ENCODE assay signal across 9 cellular contexts in the genomic region with DNA sequence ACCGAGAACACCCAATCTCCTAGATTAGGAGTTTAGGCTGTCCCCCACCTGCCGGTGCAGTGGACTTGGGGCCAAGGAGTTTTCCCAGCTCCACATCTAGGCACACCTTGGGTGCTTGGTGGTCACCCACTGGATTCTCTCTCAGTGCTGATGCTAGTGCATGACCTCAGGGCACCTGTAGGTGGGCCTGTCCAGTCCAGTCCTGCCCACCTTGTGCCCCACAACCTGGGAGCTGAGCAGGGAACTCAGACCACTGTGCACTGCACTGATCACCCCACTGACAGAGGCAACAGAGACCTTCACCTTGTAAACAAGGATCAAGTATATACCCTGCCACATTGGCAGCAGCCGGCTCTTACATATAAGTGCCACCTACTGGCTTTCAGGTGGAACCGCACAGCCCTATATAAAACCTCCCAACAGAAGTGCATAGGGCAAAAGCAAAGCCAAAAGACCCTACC. TPM values are rescaled to one million over a fixed set of nuclear protein-coding genes. Genes with fewer than 3 reads are reported as not detected.
DNase-seq lines count a peak whose midpoint lies in the region; ATAC-seq and TF ChIP-seq lines count a peak whose summit lies in the region.
"Had no signal": no experiment of that assay in that cellular context is flagged by ENCODE, and none has a peak within 500 bp of the region (broad histone marks: within the 10 kb centered on the region; RNA-seq: fewer than 3 reads in every experiment).

No MANE protein-coding gene starts in this region.

- H4K20me1 ChIP-seq in neural progenitor cell (ENCODE audit: low read depth), result no peaks in the 10 kb centered on the region

- no peak overlapping the region for H2AFZ ChIP-seq in neural progenitor cell (replicated peaks)

- no peaks in the 10 kb centered on the region for H3F3A ChIP-seq in neural progenitor cell (ENCODE audit: low read depth)

- H3K36me3 Mint-ChIP-seq in neural progenitor cell, result no peaks in the 10 kb centered on the region

- no peaks in the 10 kb centered on the region for H3K36me3 ChIP-seq in neural progenitor cell

- H3K27ac Mint-ChIP-seq in neural progenitor cell, result no peak overlapping the region

- no peak overlapping the region for H3K9ac ChIP-seq in neural progenitor cell

- H3K4me3 Mint-ChIP-seq in neural progenitor cell, result no peak overlapping the region

- no peaks in the 10 kb centered on the region for H3K79me2 ChIP-seq in neural progenitor cell (ENCODE audit: low read depth)

- peak; percentile 67 for TF ChIP-seq CTCF in neural progenitor cell (IDR thresholded peaks at IDR 0.05)

- no peak overlapping the region for H3K27ac ChIP-seq in neural progenitor cell

- peaks cover 3% of the 10 kb centered on the region for H3K9me3 ChIP-seq in neural progenitor cell (ENCODE audit: low read depth)

- H3K4me1 ChIP-seq in neural progenitor cell, result no peaks in the 10 kb centered on the region

- no peaks in the 10 kb centered on the region for H3K27me3 Mint-ChIP-seq in neural progenitor cell (ENCODE audit: insufficient read depth, low read depth)

- ATAC-seq in HG03432 (IDR thresholded peaks at IDR 0.05; ENCODE audit: unreplicated experiment), result peak; percentile 94
- ATAC-seq in GM21619 (IDR thresholded peaks at IDR 0.05; ENCODE audit: unreplicated experiment), result no peak
- no peak for ATAC-seq in GM21515 (IDR thresholded peaks at IDR 0.05; ENCODE audit: unreplicated experiment)
- ATAC-seq in GM21723 (IDR thresholded peaks at IDR 0.05; ENCODE audit: unreplicated experiment), result no peak

- no peaks in the 10 kb centered on the region for H3K9me3 Mint-ChIP-seq in neural progenitor cell

- H3K4me3 ChIP-seq in neural progenitor cell, result no peak overlapping the region

- peak; percentile 26 for DNase-seq in NCI-H2171 treated with DMSO at 0.1 percent for 48 hours (lab: John Stamatoyannopoulos, UW)
- no peak for DNase-seq in NCI-H2171 (lab: John Stamatoyannopoulos, UW)
- peak; percentile 16 for DNase-seq in UCSD-AML1 (lab: John Stamatoyannopoulos, UW; ENCODE audit: unreplicated experiment)
- peak; percentile 60 for DNase-seq in neural progenitor cell (ENCODE audit: low spot score)

- no peak overlapping the region for H3K4me2 ChIP-seq in neural progenitor cell

- H3K4me1 Mint-ChIP-seq in neural progenitor cell, result no peaks in the 10 kb centered on the region

- no peaks in the 10 kb centered on the region for H3K27me3 ChIP-seq in neural progenitor cell

RNA-seq across cellular contexts. Expression of a gene that starts 12.7 kb away (rescaled TPM):
- not detected in 2 replicates for total RNA-seq in neural progenitor cell (ENCODE audit: low replicate concordance)
- total RNA-seq: fibroblast of villous mesenchyme had no signal
